Comparison of ENCODE assay signal across 8 cellular contexts in the genomic region with DNA sequence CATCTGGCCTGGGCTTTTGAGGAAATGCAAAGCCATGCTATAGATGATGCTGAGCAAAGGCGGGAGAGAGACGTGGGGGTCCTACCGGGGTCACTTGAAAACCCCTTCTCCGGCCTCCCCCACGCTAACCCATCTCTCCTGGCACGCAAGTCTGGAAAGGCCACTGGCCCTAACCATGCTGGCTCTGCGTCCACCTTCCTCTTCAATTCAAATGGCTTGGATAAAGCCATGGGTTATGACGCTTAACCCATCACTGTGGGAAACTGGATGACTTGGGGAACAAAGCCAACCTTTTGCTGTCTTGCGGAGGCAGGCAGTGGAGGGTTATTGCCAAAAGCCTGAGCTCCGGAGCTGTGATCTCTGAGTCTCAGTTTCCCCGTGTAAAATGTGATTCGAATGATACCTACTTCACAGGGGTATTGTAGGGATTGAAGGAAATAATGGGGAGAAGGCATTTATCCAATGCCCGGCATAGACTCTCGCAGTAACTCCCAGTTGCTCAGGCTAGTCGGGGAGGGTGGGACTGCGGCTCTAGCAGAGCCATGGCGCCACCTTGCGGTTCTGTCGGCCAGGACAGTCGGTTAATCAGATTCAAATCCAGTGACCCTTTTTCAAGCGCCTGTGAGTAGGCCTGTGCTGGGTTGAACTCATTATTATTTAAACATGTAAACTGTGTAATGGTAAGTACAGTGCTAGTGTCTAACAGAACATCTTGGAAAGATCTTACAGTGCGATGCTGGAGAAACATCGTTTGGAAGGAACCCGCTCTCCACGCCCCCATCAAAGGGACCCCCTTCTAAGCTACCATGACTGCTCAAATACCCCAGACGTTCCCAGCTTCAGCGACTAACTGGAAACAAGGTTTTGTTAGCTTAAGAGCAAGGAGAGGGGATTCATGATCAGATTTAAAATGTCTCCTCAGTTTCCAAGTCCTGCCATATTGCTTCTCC. TPM values are rescaled to one million over a fixed set of nuclear protein-coding genes. Genes with fewer than 3 reads are reported as not detected.
A peak's percentile ranks its signal among the peaks of the same experiment; 100 is the strongest.
DNase-seq lines count a peak whose midpoint lies in the region; ATAC-seq and TF ChIP-seq lines count a peak whose summit lies in the region.

No MANE protein-coding gene starts in this region.

- H3F3A ChIP-seq in neural progenitor cell (ENCODE audit: low read depth), result no peaks in the 10 kb centered on the region

- no peaks in the 10 kb centered on the region for H3K9me3 ChIP-seq in Peyer's patch
- H3K9me3 ChIP-seq in fibroblast of lung (ENCODE audit: control insufficient read depth, insufficient read depth, low read depth, low read length), result no peaks in the 10 kb centered on the region
- no peaks in the 10 kb centered on the region for H3K9me3 ChIP-seq in neural progenitor cell (ENCODE audit: low read depth)
- no peaks in the 10 kb centered on the region for H3K9me3 ChIP-seq in stomach

- H3K4me1 Mint-ChIP-seq in neural progenitor cell, result peaks cover 16% of the 10 kb centered on the region

- TF ChIP-seq CTCF in Peyer's patch (IDR thresholded peaks at IDR 0.05) (peak; percentile 57 to 96 (median 94)), fibroblast of lung (conservative IDR thresholded peaks at IDR 0.05 in 1 of 2, IDR thresholded peaks at IDR 0.05 in 1 of 2; ENCODE audit: low read depth in 1 of 2, low read length in 2 of 2) (peak; percentile 95 to 98), neural progenitor cell (IDR thresholded peaks at IDR 0.05) (peak; percentile 96), stomach (IDR thresholded peaks at IDR 0.05) (peak in 5 of 7 experiments; percentile 65 to 88 (median 87))

- no peak overlapping the region for H3K27ac Mint-ChIP-seq in neural progenitor cell

- TF ChIP-seq POLR2A in Peyer's patch (IDR thresholded peaks at IDR 0.05) (no peak), stomach (IDR thresholded peaks at IDR 0.05) (no peak)

- no peak overlapping the region for H3K4me3 Mint-ChIP-seq in neural progenitor cell

- H3K79me2 ChIP-seq in fibroblast of lung (ENCODE audit: control insufficient read depth, insufficient read depth, low read length) (no peaks in the 10 kb centered on the region), neural progenitor cell (ENCODE audit: low read depth) (no peaks in the 10 kb centered on the region)

- no peak for TF ChIP-seq EP300 in stomach (IDR thresholded peaks at IDR 0.05)

- intact Hi-C loops in stomach (cut with DNase I; ENCODE audit: low total_unique reads), result loop anchor here (10.0 kb wide), 1 partner anchor 70 kb away; no protein-coding TSS in a partner anchor

- H4K20me1 ChIP-seq in fibroblast of lung (ENCODE audit: control insufficient read depth, extremely low read depth, insufficient read depth, low read length) (no peaks in the 10 kb centered on the region), neural progenitor cell (ENCODE audit: low read depth) (no peaks in the 10 kb centered on the region)

- peak; percentile 94 for DNase-seq in DMS153 treated with DMSO at 0.1 percent for 48 hours (lab: John Stamatoyannopoulos, UW; ENCODE audit: unreplicated experiment)
- peak; percentile 75 for DNase-seq in LHCN-M2 (ENCODE audit: low read depth)
- peak; percentile 79 to 95 (median 90) for DNase-seq in Peyer's patch
- DNase-seq in activated T-cell treated with anti-CD3 and anti-CD28 coated beads, Interleukin-2, amount 50 U/mL, for 48 hours, result peak; percentile 88 to 90
- peak; percentile 70 to 88 for DNase-seq in fibroblast of lung (ENCODE audit: low read depth in 2 of 2)
- peak; percentile 93 for DNase-seq in neural progenitor cell (ENCODE audit: low spot score)
- DNase-seq in stomach, result peak; percentile 92

- H2AFZ ChIP-seq in fibroblast of lung (ENCODE audit: low read length), result no peak overlapping the region
- peak overlapping the region; percentile 87 for H2AFZ ChIP-seq in neural progenitor cell (replicated peaks)

- 40 to 46% (median 43%) methylated on average over 27 of the region's 27 CpGs for WGBS in stomach, 5 donors

- peaks cover 10% of the 10 kb centered on the region for H3K27me3 Mint-ChIP-seq in neural progenitor cell (ENCODE audit: insufficient read depth, low read depth)

- H3K4me1 ChIP-seq in Peyer's patch, result peaks cover 0 to 5% (median 0%) of the 10 kb centered on the region in 4 donors
- peaks cover 4% of the 10 kb centered on the region for H3K4me1 ChIP-seq in fibroblast of lung (ENCODE audit: control insufficient read depth, extremely low read depth, insufficient read depth, low read length)
- H3K4me1 ChIP-seq in neural progenitor cell, result no peaks in the 10 kb centered on the region
- peaks cover 0 to 7% (median 6%) of the 10 kb centered on the region in 4 donors for H3K4me1 ChIP-seq in stomach

- no peak overlapping the region for H3K4me3 ChIP-seq in Peyer's patch
- H3K4me3 ChIP-seq in fibroblast of lung (replicated peaks in 1 of 4; ENCODE audit: control extremely low read depth in 1 of 4, insufficient read depth in 1 of 4, low read depth in 3 of 4, low read length in 4 of 4), result peak overlapping the region in 1 of 4 experiments; percentile 3
- no peak overlapping the region for H3K4me3 ChIP-seq in neural progenitor cell
- H3K4me3 ChIP-seq in stomach, result no peak overlapping the region

- no peak overlapping the region for H3K4me2 ChIP-seq in fibroblast of lung (ENCODE audit: extremely low read depth, insufficient read depth, low read length)
- H3K4me2 ChIP-seq in neural progenitor cell, result no peak overlapping the region

- H3K27ac ChIP-seq in Peyer's patch (no peak overlapping the region), fibroblast of lung (ENCODE audit: insufficient read depth, low read length) (no peak overlapping the region), neural progenitor cell (no peak overlapping the region), stomach (no peak overlapping the region)

- H3K9ac ChIP-seq in fibroblast of lung (ENCODE audit: insufficient read depth, low read length) (no peak overlapping the region), neural progenitor cell (no peak overlapping the region)

- H3K9me3 Mint-ChIP-seq in neural progenitor cell, result no peaks in the 10 kb centered on the region

- H3K27me3 ChIP-seq in Peyer's patch (no peaks in the 10 kb centered on the region), fibroblast of lung (ENCODE audit: control insufficient read depth, insufficient read depth, low read length) (no peaks in the 10 kb centered on the region), neural progenitor cell (peaks cover 4% of the 10 kb centered on the region), stomach (peaks cover 0 to 13% (median 0%) of the 10 kb centered on the region in 3 donors)

- ATAC-seq in GM21717 (IDR thresholded peaks at IDR 0.05; ENCODE audit: unreplicated experiment), result peak; percentile 84

- no peaks in the 10 kb centered on the region for H3K36me3 Mint-ChIP-seq in neural progenitor cell

- no peaks in the 10 kb centered on the region for H3K36me3 ChIP-seq in Peyer's patch
- no peaks in the 10 kb centered on the region for H3K36me3 ChIP-seq in fibroblast of lung (ENCODE audit: control insufficient read depth, insufficient read depth, low read length)
- H3K36me3 ChIP-seq in neural progenitor cell, result no peaks in the 10 kb centered on the region
- H3K36me3 ChIP-seq in stomach, result no peaks in the 10 kb centered on the region

RNA-seq across cellular contexts. Expression of a gene that starts 20.3 kb away (rescaled TPM):
- total RNA-seq in LHCN-M2 (2014; rRNA removed) (54.4 and 54.9 TPM in 2 replicates), Peyer's patch (10 to 100 TPM in 1 of 4 donors, 1 to 10 TPM in 3; 1.7 to 14.9 (median 5.8) TPM), fibroblast of lung (0.26 and 12.7 TPM in 2 replicates), neural progenitor cell (ENCODE audit: low replicate concordance) (56.0 and 93.3 TPM in 2 replicates), stomach (1 to 10 TPM in 2 of 5 donors, not detected in 3; 4.9 to 6.1 TPM)
- 10.7 TPM for polyA plus RNA-seq in LHCN-M2 (2012)
- polyA plus RNA-seq in fibroblast of lung (6.8 and 22.5 TPM in 2 replicates), stomach (1 to 10 TPM; 1.5 to 4.6 (median 2.2) TPM)
- 3.4 and 15.5 TPM in 2 replicates for polyA plus RNA-seq in fibroblast of lung (2012)
- 0.47 and 1.6 TPM in 2 replicates for polyA minus RNA-seq in fibroblast of lung (ENCODE audit: low replicate concordance)
